In the genomic region with DNA sequence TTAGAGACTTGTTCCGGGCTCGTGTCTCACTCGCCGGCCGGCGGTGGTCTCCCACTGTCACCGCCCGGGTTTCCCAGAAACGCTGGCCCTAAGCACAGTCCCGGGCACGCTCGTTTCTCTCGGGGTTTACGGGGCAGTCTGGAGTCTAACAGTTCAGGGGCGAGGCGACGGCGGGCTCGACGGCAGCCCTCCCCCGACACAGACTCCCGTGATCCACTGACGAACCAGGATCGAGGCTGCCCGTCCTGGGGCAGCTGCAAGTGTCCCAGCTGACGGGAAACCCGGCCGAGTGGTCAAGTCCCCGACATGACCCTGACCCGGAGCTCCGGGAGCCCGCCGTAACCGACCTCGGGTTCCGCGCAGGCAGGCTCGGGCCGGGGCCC, we compare ENCODE assay signal across 1 cellular context.
TF ChIP-seq lines count a peak whose summit lies in the region.

No MANE protein-coding gene starts in this region.

TF ChIP-seq in K562, 482 proteins besides CTCF, POLR2A, EP300 and RAD21:
- TF ChIP-seq, protein P1, sequence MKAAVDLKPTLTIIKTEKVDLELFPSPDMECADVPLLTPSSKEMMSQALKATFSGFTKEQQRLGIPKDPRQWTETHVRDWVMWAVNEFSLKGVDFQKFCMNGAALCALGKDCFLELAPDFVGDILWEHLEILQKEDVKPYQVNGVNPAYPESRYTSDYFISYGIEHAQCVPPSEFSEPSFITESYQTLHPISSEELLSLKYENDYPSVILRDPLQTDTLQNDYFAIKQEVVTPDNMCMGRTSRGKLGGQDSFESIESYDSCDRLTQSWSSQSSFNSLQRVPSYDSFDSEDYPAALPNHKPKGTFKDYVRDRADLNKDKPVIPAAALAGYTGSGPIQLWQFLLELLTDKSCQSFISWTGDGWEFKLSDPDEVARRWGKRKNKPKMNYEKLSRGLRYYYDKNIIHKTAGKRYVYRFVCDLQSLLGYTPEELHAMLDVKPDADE (conservative IDR thresholded peaks at IDR 0.05; ENCODE audit: control insufficient read depth, low read depth, low read length) = 0 out of 2 replicates have a peak, but pooled peaks have one; percentile 2
- TF ChIP-seq HMGN3 (IDR thresholded peaks at IDR 0.05; ENCODE audit: borderline replicate concordance, extremely low read depth, insufficient read length, low read depth, low read length) = peak; percentile 40
- no peak for TF ChIP-seq KDM1A (IDR thresholded peaks at IDR 0.05)
- TF ChIP-seq RBFOX2 (IDR thresholded peaks at IDR 0.05; ENCODE audit: low read depth, low read length) = peak; percentile 65; the same call in 1 of the 2 replicates
- TF ChIP-seq, protein P2, sequence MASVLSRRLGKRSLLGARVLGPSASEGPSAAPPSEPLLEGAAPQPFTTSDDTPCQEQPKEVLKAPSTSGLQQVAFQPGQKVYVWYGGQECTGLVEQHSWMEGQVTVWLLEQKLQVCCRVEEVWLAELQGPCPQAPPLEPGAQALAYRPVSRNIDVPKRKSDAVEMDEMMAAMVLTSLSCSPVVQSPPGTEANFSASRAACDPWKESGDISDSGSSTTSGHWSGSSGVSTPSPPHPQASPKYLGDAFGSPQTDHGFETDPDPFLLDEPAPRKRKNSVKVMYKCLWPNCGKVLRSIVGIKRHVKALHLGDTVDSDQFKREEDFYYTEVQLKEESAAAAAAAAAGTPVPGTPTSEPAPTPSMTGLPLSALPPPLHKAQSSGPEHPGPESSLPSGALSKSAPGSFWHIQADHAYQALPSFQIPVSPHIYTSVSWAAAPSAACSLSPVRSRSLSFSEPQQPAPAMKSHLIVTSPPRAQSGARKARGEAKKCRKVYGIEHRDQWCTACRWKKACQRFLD (CRISPR knock-in tag; IDR thresholded peaks at IDR 0.05) = peak; percentile 50; the same call in 1 of the 2 replicates
- TF ChIP-seq, protein P3, sequence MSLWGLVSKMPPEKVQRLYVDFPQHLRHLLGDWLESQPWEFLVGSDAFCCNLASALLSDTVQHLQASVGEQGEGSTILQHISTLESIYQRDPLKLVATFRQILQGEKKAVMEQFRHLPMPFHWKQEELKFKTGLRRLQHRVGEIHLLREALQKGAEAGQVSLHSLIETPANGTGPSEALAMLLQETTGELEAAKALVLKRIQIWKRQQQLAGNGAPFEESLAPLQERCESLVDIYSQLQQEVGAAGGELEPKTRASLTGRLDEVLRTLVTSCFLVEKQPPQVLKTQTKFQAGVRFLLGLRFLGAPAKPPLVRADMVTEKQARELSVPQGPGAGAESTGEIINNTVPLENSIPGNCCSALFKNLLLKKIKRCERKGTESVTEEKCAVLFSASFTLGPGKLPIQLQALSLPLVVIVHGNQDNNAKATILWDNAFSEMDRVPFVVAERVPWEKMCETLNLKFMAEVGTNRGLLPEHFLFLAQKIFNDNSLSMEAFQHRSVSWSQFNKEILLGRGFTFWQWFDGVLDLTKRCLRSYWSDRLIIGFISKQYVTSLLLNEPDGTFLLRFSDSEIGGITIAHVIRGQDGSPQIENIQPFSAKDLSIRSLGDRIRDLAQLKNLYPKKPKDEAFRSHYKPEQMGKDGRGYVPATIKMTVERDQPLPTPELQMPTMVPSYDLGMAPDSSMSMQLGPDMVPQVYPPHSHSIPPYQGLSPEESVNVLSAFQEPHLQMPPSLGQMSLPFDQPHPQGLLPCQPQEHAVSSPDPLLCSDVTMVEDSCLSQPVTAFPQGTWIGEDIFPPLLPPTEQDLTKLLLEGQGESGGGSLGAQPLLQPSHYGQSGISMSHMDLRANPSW (CRISPR knock-in tag; IDR thresholded peaks at IDR 0.05) = peak; percentile 51; the same call in 1 of the 2 replicates
- TF ChIP-seq, protein P4, sequence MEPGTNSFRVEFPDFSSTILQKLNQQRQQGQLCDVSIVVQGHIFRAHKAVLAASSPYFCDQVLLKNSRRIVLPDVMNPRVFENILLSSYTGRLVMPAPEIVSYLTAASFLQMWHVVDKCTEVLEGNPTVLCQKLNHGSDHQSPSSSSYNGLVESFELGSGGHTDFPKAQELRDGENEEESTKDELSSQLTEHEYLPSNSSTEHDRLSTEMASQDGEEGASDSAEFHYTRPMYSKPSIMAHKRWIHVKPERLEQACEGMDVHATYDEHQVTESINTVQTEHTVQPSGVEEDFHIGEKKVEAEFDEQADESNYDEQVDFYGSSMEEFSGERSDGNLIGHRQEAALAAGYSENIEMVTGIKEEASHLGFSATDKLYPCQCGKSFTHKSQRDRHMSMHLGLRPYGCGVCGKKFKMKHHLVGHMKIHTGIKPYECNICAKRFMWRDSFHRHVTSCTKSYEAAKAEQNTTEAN (CRISPR knock-in tag; IDR thresholded peaks at IDR 0.05) = 0 out of 2 replicates have a peak, but pooled peaks have one; percentile 12
- TF ChIP-seq, protein P5, sequence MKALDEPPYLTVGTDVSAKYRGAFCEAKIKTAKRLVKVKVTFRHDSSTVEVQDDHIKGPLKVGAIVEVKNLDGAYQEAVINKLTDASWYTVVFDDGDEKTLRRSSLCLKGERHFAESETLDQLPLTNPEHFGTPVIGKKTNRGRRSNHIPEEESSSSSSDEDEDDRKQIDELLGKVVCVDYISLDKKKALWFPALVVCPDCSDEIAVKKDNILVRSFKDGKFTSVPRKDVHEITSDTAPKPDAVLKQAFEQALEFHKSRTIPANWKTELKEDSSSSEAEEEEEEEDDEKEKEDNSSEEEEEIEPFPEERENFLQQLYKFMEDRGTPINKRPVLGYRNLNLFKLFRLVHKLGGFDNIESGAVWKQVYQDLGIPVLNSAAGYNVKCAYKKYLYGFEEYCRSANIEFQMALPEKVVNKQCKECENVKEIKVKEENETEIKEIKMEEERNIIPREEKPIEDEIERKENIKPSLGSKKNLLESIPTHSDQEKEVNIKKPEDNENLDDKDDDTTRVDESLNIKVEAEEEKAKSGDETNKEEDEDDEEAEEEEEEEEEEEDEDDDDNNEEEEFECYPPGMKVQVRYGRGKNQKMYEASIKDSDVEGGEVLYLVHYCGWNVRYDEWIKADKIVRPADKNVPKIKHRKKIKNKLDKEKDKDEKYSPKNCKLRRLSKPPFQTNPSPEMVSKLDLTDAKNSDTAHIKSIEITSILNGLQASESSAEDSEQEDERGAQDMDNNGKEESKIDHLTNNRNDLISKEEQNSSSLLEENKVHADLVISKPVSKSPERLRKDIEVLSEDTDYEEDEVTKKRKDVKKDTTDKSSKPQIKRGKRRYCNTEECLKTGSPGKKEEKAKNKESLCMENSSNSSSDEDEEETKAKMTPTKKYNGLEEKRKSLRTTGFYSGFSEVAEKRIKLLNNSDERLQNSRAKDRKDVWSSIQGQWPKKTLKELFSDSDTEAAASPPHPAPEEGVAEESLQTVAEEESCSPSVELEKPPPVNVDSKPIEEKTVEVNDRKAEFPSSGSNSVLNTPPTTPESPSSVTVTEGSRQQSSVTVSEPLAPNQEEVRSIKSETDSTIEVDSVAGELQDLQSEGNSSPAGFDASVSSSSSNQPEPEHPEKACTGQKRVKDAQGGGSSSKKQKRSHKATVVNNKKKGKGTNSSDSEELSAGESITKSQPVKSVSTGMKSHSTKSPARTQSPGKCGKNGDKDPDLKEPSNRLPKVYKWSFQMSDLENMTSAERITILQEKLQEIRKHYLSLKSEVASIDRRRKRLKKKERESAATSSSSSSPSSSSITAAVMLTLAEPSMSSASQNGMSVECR (CRISPR knock-in tag; IDR thresholded peaks at IDR 0.05) = peak; percentile 63; the same call in 1 of the 2 replicates
- TF ChIP-seq HMG20A (CRISPR knock-in tag; conservative IDR thresholded peaks at IDR 0.05) = no peak
- TF ChIP-seq CBFA2T3 (IDR thresholded peaks at IDR 0.05) = no peak
- 0 out of 2 replicates have a peak, but pooled peaks have one; percentile 9 for TF ChIP-seq SMAD4 (CRISPR knock-in tag; conservative IDR thresholded peaks at IDR 0.05)
- peak; percentile 33 for TF ChIP-seq FIP1L1 (IDR thresholded peaks at IDR 0.05; ENCODE audit: low read depth, low read length, poor library complexity, severe bottlenecking)
- TF ChIP-seq ZNF146 (CRISPR knock-in tag; IDR thresholded peaks at IDR 0.05; ENCODE audit: unreplicated experiment) = peak; percentile 2
- peak in 1 of 2 experiments; percentile 20; a peak in 2 of 4 replicates for TF ChIP-seq SIN3A (IDR thresholded peaks at IDR 0.05; ENCODE audit: borderline replicate concordance in 2 of 2, control insufficient read depth in 1 of 2, low read depth in 2 of 2, low read length in 2 of 2)
